ENCODE assay signal across 9 cellular contexts in genomic region chr3:182913889-182914288, GRCh38.
DNase-seq lines count a peak whose midpoint lies in the region; ATAC-seq, FAIRE-seq and TF ChIP-seq lines count a peak whose summit lies in the region.
"Had no signal": no experiment of that assay in that cellular context is flagged by ENCODE, and none has a peak within 500 bp of the region (broad histone marks: within the 10 kb centered on the region; RNA-seq: fewer than 3 reads in every experiment).

No MANE protein-coding gene starts in this region.

- no peaks in the 10 kb centered on the region for H3K9me3 Mint-ChIP-seq in activated T-helper 2 cell treated with anti-CD3 and anti-CD28 coated beads, Interferon-gamma antibody, Interleukin-2, Interleukin-4, amounts not matched to agents 10 μg/mL and 5 μg/mL and 100 μg/mL, durations not matched to agents 14 hours and 24 hours and 36 hours
- H3K9me3 Mint-ChIP-seq in progenitor cell of endocrine pancreas (ENCODE audit: low read depth): no peaks in the 10 kb centered on the region

- peak; percentile 91 for ATAC-seq in GM19455 (IDR thresholded peaks at IDR 0.05; ENCODE audit: unreplicated experiment)
- peak; percentile 83 for ATAC-seq in HG03280 (IDR thresholded peaks at IDR 0.05; ENCODE audit: unreplicated experiment)
- ATAC-seq in HepG2: no peak

- intact Hi-C loops in activated T-helper 2 cell treated with anti-CD3 and anti-CD28 coated beads, Interferon-gamma antibody, Interleukin-2, Interleukin-4, amounts not matched to agents 10 μg/mL and 5 μg/mL and 100 μg/mL, durations not matched to agents 14 hours and 24 hours and 36 hours (cut with micrococcal nuclease): loop anchor here (5.0 kb wide), 1 partner anchor 33 kb away; no protein-coding TSS in a partner anchor
- intact Hi-C loops in HepG2 (cut with micrococcal nuclease; ENCODE audit: unreplicated experiment): no loop called here

- FAIRE-seq in HepG2 (lab: Jason Lieb, UNC): no peak

- CTCF ChIA-PET in HepG2 (lab: Yijun Ruan, JAX; ENCODE audit: low intra/inter-chr PET ratio, low total read pairs): no interaction called here

- H3K9me3 ChIP-seq in HepG2 (ENCODE audit: low read length): no peaks in the 10 kb centered on the region
- H3K9me3 ChIP-seq: SJSA1 had no signal

- no peak overlapping the region for H3K9ac ChIP-seq in HepG2 (ENCODE audit: insufficient read depth, low read depth, low read length)

- TF ChIP-seq EP300 in HepG2 (IDR thresholded peaks at IDR 0.05; ENCODE audit: low read depth in 2 of 2, low read length in 2 of 2) (no peak), HepG2 (CRISPR knock-in tag; IDR thresholded peaks at IDR 0.05; ENCODE audit: borderline replicate concordance) (no peak)

- DNase-seq in GM12865 (ENCODE audit: low read depth) (peak; percentile 80), progenitor cell of endocrine pancreas (ENCODE audit: low spot score, unreplicated experiment) (no peak), NCI-H128 (lab: John Stamatoyannopoulos, UW; ENCODE audit: unreplicated experiment) (no peak), HepG2 (ENCODE audit: low spot score) (no peak), SW 1271 (lab: John Stamatoyannopoulos, UW) (no peak)
- DNase-seq in activated T-helper 2 cell treated with anti-CD3 and anti-CD28 coated beads, Interferon-gamma antibody, Interleukin-2, Interleukin-4, amounts not matched to agents 10 μg/mL and 5 μg/mL and 100 μg/mL, durations not matched to agents 14 hours and 24 hours and 36 hours (ENCODE audit: low spot score): no peak

- TF ChIP-seq CTCF in GM12865 (IDR thresholded peaks at IDR 0.05; ENCODE audit: insufficient read depth, low read depth, low read length, missing control alignments) (no peak), progenitor cell of endocrine pancreas (IDR thresholded peaks at IDR 0.05; ENCODE audit: unreplicated experiment) (no peak), HepG2 (CRISPR knock-in tag; IDR thresholded peaks at IDR 0.05) (no peak)

- TF ChIP-seq RAD21 in HepG2 (CRISPR knock-in tag; IDR thresholded peaks at IDR 0.05): no peak

- H3K4me3 Mint-ChIP-seq in activated T-helper 2 cell treated with anti-CD3 and anti-CD28 coated beads, Interferon-gamma antibody, Interleukin-2, Interleukin-4, amounts not matched to agents 10 μg/mL and 5 μg/mL and 100 μg/mL, durations not matched to agents 14 hours and 24 hours and 36 hours (ENCODE audit: low read depth): no peak overlapping the region
- no peak overlapping the region for H3K4me3 Mint-ChIP-seq in progenitor cell of endocrine pancreas (ENCODE audit: low read depth)

- WGBS in HepG2 (ENCODE audit: low lambda C conversion rate): 96% methylated on average over 4 of the region's 4 CpGs

- peaks cover 46% of the 10 kb centered on the region for H3K36me3 Mint-ChIP-seq in activated T-helper 2 cell treated with anti-CD3 and anti-CD28 coated beads, Interferon-gamma antibody, Interleukin-2, Interleukin-4, amounts not matched to agents 10 μg/mL and 5 μg/mL and 100 μg/mL, durations not matched to agents 14 hours and 24 hours and 36 hours (ENCODE audit: low read depth)
- peaks cover 14% of the 10 kb centered on the region for H3K36me3 Mint-ChIP-seq in progenitor cell of endocrine pancreas (ENCODE audit: insufficient read depth)

- H2AFZ ChIP-seq in HepG2 (ENCODE audit: low read length): no peak overlapping the region

- POLR2A ChIA-PET in HepG2 (lab: Yijun Ruan, JAX): no interaction called here

- no peak overlapping the region for H3K4me3 ChIP-seq in GM12865 (ENCODE audit: low read depth, low read length)
- no peak overlapping the region for H3K4me3 ChIP-seq in HepG2 (replicated peaks in 1 of 3; ENCODE audit: insufficient read depth in 1 of 3, low read depth in 2 of 3, low read length in 3 of 3)
- H3K4me3 ChIP-seq: SJSA1 had no signal

- peaks cover 2 to 5% of the 10 kb centered on the region in 2 experiments; a peak in 1 of 5 replicates for H3K36me3 ChIP-seq in HepG2 (replicated peaks in 1 of 2; ENCODE audit: control insufficient read depth in 1 of 2, insufficient read depth in 2 of 2, low read length in 2 of 2)

- BruUV-seq in HepG2 (replicated peaks; lab: Mats Ljungman, UMichigan): no TSS peak

- no peaks in the 10 kb centered on the region for H3K79me2 ChIP-seq in HepG2 (ENCODE audit: insufficient read depth, low read length)

- no peak overlapping the region for H3K27ac ChIP-seq in HepG2 (ENCODE audit: extremely low read length, insufficient read depth, low read length)
- H3K27ac ChIP-seq: SJSA1 had no signal

- H4K20me1 ChIP-seq in HepG2 (ENCODE audit: insufficient read depth, low read length): no peaks in the 10 kb centered on the region

- TF ChIP-seq POLR2A in HepG2 (IDR thresholded peaks at IDR 0.05; ENCODE audit: insufficient read depth in 1 of 2, low read depth in 2 of 2, low read length in 2 of 2): no peak

- no peaks in the 10 kb centered on the region for H3K27me3 Mint-ChIP-seq in activated T-helper 2 cell treated with anti-CD3 and anti-CD28 coated beads, Interferon-gamma antibody, Interleukin-2, Interleukin-4, amounts not matched to agents 10 μg/mL and 5 μg/mL and 100 μg/mL, durations not matched to agents 14 hours and 24 hours and 36 hours (ENCODE audit: low read depth)
- no peaks in the 10 kb centered on the region for H3K27me3 Mint-ChIP-seq in progenitor cell of endocrine pancreas

- no peak overlapping the region for H3K4me2 ChIP-seq in HepG2 (ENCODE audit: low read depth, low read length)

- H3K27me3 ChIP-seq in HepG2 (ENCODE audit: control insufficient read depth in 1 of 2, insufficient read depth in 2 of 2, low read length in 2 of 2): no peaks in the 10 kb centered on the region
- H3K27me3 ChIP-seq: SJSA1 had no signal

- in situ Hi-C loops in HepG2 (cut with HindIII; ENCODE audit: extremely low pct_ligation_motif_present, low pct_unique_long_range_greater_than_20kb): no loop called here

- H3K4me1 ChIP-seq in HepG2 (ENCODE audit: insufficient read depth, low read length): no peaks in the 10 kb centered on the region
- H3K4me1 ChIP-seq: SJSA1 had no signal

- H3K4me1 Mint-ChIP-seq in activated T-helper 2 cell treated with anti-CD3 and anti-CD28 coated beads, Interferon-gamma antibody, Interleukin-2, Interleukin-4, amounts not matched to agents 10 μg/mL and 5 μg/mL and 100 μg/mL, durations not matched to agents 14 hours and 24 hours and 36 hours (ENCODE audit: low read depth): peaks cover 50% of the 10 kb centered on the region
- no peaks in the 10 kb centered on the region for H3K4me1 Mint-ChIP-seq in progenitor cell of endocrine pancreas (ENCODE audit: low read depth)

- H3K27ac Mint-ChIP-seq in activated T-helper 2 cell treated with anti-CD3 and anti-CD28 coated beads, Interferon-gamma antibody, Interleukin-2, Interleukin-4, amounts not matched to agents 10 μg/mL and 5 μg/mL and 100 μg/mL, durations not matched to agents 14 hours and 24 hours and 36 hours: peak overlapping the region; percentile 1
- no peak overlapping the region for H3K27ac Mint-ChIP-seq in progenitor cell of endocrine pancreas

TF ChIP-seq in HepG2, 621 proteins besides CTCF, POLR2A, EP300 and RAD21:
- TF ChIP-seq BRF2 (CRISPR knock-in tag; IDR thresholded peaks at IDR 0.05) (no peak), ZBTB25 (CRISPR knock-in tag; IDR thresholded peaks at IDR 0.05) (no peak), ATF2 (CRISPR knock-in tag; IDR thresholded peaks at IDR 0.05) (no peak), ASH2L (IDR thresholded peaks at IDR 0.05; ENCODE audit: insufficient read length, low read depth, low read length) (no peak), ZMYM4 (CRISPR knock-in tag; IDR thresholded peaks at IDR 0.05) (no peak), ZNF704 (CRISPR knock-in tag; IDR thresholded peaks at IDR 0.05; ENCODE audit: borderline replicate concordance) (no peak), ZNF431 (CRISPR knock-in tag; IDR thresholded peaks at IDR 0.05; ENCODE audit: borderline replicate concordance, low read depth) (no peak), MBD4 (IDR thresholded peaks at IDR 0.05; ENCODE audit: borderline replicate concordance, low read length) (no peak)
